Comparison of ENCODE assay signal across 18 cellular contexts in genomic region chr20:61019322-61019721, GRCh38.
DNase-seq lines count a peak whose midpoint lies in the region; ATAC-seq, FAIRE-seq and TF ChIP-seq lines count a peak whose summit lies in the region.
"Had no signal": no experiment of that assay in that cellular context is flagged by ENCODE, and none has a peak within 500 bp of the region (broad histone marks: within the 10 kb centered on the region; RNA-seq: fewer than 3 reads in every experiment).

No MANE protein-coding gene starts in this region.

- TF ChIP-seq CTCF in DND-41 (IDR thresholded peaks at IDR 0.05; ENCODE audit: borderline replicate concordance, extremely low read depth, low read length, poor library complexity, severe bottlenecking) (no peak), KMS-11 (conservative IDR thresholded peaks at IDR 0.05; ENCODE audit: low read depth, low read length) (no peak), H1 (IDR thresholded peaks at IDR 0.05; ENCODE audit: control extremely low read depth in 1 of 3, insufficient read depth in 1 of 3, low read depth in 1 of 3, low read length in 3 of 3) (no peak), mucosa of descending colon (IDR thresholded peaks at IDR 0.05) (no peak)

- no peak overlapping the region for H2BK15ac ChIP-seq in H1 (ENCODE audit: low read length)

- peak overlapping the region in 1 of 2 experiments; percentile 15; a peak in 1 of 4 replicates for H3K4me3 ChIP-seq in DND-41 (ENCODE audit: low read depth in 1 of 2, low read length in 2 of 2)
- H3K4me3 ChIP-seq in KMS-11 (IDR thresholded peaks at IDR 0.05; ENCODE audit: insufficient read depth, low read depth, low read length), result no peak overlapping the region
- H3K4me3 ChIP-seq in H1 (ENCODE audit: extremely low read depth in 1 of 4, insufficient read depth in 2 of 4, low read depth in 3 of 4, low read length in 4 of 4), result no peak overlapping the region
- peak overlapping the region; percentile 63 for H3K4me3 ChIP-seq in trophoblast cell (ENCODE audit: low read depth, low read length)
- H3K4me3 ChIP-seq in mucosa of descending colon, result no peak overlapping the region
- H3K4me3 ChIP-seq: BLaER1, HAP-1 had no signal

- no peak overlapping the region for H4K5ac ChIP-seq in H1 (ENCODE audit: insufficient read length, low read depth, low read length)

- POLR2A ChIA-PET in H1 (lab: Charles Lee; ENCODE audit: partially characterized antibody), result no interaction called here

- H3K4me1 ChIP-seq in DND-41 (ENCODE audit: insufficient read depth, low read length) (peaks cover 26% of the 10 kb centered on the region), KMS-11 (ENCODE audit: low read depth, poor library complexity, severe bottlenecking) (peaks cover 20% of the 10 kb centered on the region), H1 (replicated peaks in 1 of 4; ENCODE audit: control insufficient read depth in 3 of 4, insufficient read depth in 4 of 4, low read length in 3 of 4) (no peaks in the 10 kb centered on the region; a peak in 1 of 7 replicates), trophoblast cell (ENCODE audit: control insufficient read depth in 1 of 2, insufficient read depth in 2 of 2, low read length in 2 of 2) (no peaks in the 10 kb centered on the region), mucosa of descending colon (ENCODE audit: low read depth) (no peaks in the 10 kb centered on the region)
- H3K4me1 ChIP-seq: HAP-1 had no signal

- H2BK120ac ChIP-seq in H1 (replicated peaks; ENCODE audit: low read depth, low read length), result no peak overlapping the region
- no peak overlapping the region for H2BK120ac ChIP-seq in trophoblast cell (ENCODE audit: insufficient read depth, low read length, poor library complexity)

- 89% methylated on average over 14 of the region's 14 CpGs; no CpG with 5 or more reads in 1 of the 2 experiments for WGBS in H1 (ENCODE audit: extremely low coverage in 1 of 2, insufficient coverage in 1 of 2, insufficient read length in 1 of 2, insufficient replicate concordance in 2 of 2, low coverage in 1 of 2, low lambda C conversion rate in 2 of 2, missing lambda C conversion rate in 1 of 2), 2 experiments
- WGBS in trophoblast cell (ENCODE audit: extremely low coverage, insufficient coverage, insufficient read length), result no CpG with 5 or more reads among the region's 14 CpGs

- H3K18ac ChIP-seq in H1 (ENCODE audit: extremely low read depth, low read length) (no peak overlapping the region), trophoblast cell (ENCODE audit: low read length) (no peak overlapping the region)

- no peak for TF ChIP-seq EP300 in H1 (IDR thresholded peaks at IDR 0.05; ENCODE audit: borderline replicate concordance in 1 of 2, low read depth in 2 of 2, low read length in 2 of 2)

- no peak for TF ChIP-seq POLR2A in H1 (IDR thresholded peaks at IDR 0.05; ENCODE audit: control extremely low read depth in 1 of 2, low read depth in 2 of 2, low read length in 2 of 2)

- H3K27me3 ChIP-seq in DND-41 (ENCODE audit: insufficient read depth, low read length, poor library complexity), result no peaks in the 10 kb centered on the region
- no peaks in the 10 kb centered on the region for H3K27me3 ChIP-seq in KMS-11 (ENCODE audit: insufficient read depth, low read depth)
- peaks cover 0 to 8% (median 4%) of the 10 kb centered on the region in 4 experiments; a peak in 3 of 7 replicates for H3K27me3 ChIP-seq in H1 (replicated peaks in 1 of 4; ENCODE audit: control insufficient read depth in 3 of 4, extremely low read depth in 1 of 4, insufficient read depth in 3 of 4, low read length in 3 of 4)
- no peaks in the 10 kb centered on the region for H3K27me3 ChIP-seq in trophoblast cell (ENCODE audit: insufficient read depth, low read length)
- H3K27me3 ChIP-seq: BLaER1 had no signal

- ATAC-seq in DND-41 (ENCODE audit: insufficient read depth, low read depth), result no peak; the same call in 2 of the 3 replicates
- no peak for ATAC-seq in mucosa of descending colon

- H3K27ac ChIP-seq in DND-41 (ENCODE audit: low read length), result peak overlapping the region; percentile 52; the same call in 1 of the 2 replicates
- H3K27ac ChIP-seq in KMS-11, result no peak overlapping the region
- H3K27ac ChIP-seq in H1 (ENCODE audit: low read depth, low read length), result no peak overlapping the region
- H3K27ac ChIP-seq in trophoblast cell (ENCODE audit: low read depth, low read length), result no peak overlapping the region
- H3K27ac ChIP-seq: BLaER1, HL-60 had no signal

- peak overlapping the region; percentile 40; the same call in 1 of the 2 replicates for H2BK12ac ChIP-seq in H1 (ENCODE audit: low read depth, low read length)
- no peak overlapping the region for H2BK12ac ChIP-seq in trophoblast cell (ENCODE audit: low read length)

- H3K36me3 ChIP-seq in DND-41 (ENCODE audit: insufficient read depth, low read length), result no peaks in the 10 kb centered on the region
- H3K36me3 ChIP-seq in KMS-11 (ENCODE audit: insufficient read depth), result no peaks in the 10 kb centered on the region
- H3K36me3 ChIP-seq in H1 (ENCODE audit: control insufficient read depth in 2 of 4, insufficient read depth in 4 of 4, low read length in 3 of 4), result no peaks in the 10 kb centered on the region
- no peaks in the 10 kb centered on the region for H3K36me3 ChIP-seq in trophoblast cell (ENCODE audit: control insufficient read depth in 1 of 2, insufficient read depth in 2 of 2, low read length in 2 of 2)
- no peaks in the 10 kb centered on the region for H3K36me3 ChIP-seq in mucosa of descending colon (ENCODE audit: low read depth)
- H3K36me3 ChIP-seq: BLaER1, HAP-1 had no signal

- H3K23me2 ChIP-seq in H1 (ENCODE audit: low read depth, low read length), result peaks cover 2% of the 10 kb centered on the region

- H3K14ac ChIP-seq in H1 (ENCODE audit: insufficient read length) (no peak overlapping the region), trophoblast cell (ENCODE audit: low read length) (no peak overlapping the region)

- H4K20me1 ChIP-seq in DND-41 (ENCODE audit: insufficient read depth, low read length) (no peaks in the 10 kb centered on the region), KMS-11 (ENCODE audit: insufficient read depth) (no peaks in the 10 kb centered on the region), H1 (replicated peaks in 1 of 2; ENCODE audit: control insufficient read depth in 1 of 2, insufficient read depth in 2 of 2, low read length in 2 of 2) (peaks cover 0 to 5% of the 10 kb centered on the region in 2 experiments)
- H4K20me1 ChIP-seq: BLaER1 had no signal

- H3K4me2 ChIP-seq in DND-41 (ENCODE audit: insufficient read depth, low read length), result peak overlapping the region; percentile 41
- H3K4me2 ChIP-seq in KMS-11, result peak overlapping the region; percentile 15; the same call in 1 of the 2 replicates
- H3K4me2 ChIP-seq in H1 (ENCODE audit: insufficient read depth in 1 of 2, low read depth in 2 of 2, low read length in 2 of 2), result no peak overlapping the region
- H3K4me2 ChIP-seq in trophoblast cell (ENCODE audit: low read length), result no peak overlapping the region
- H3K4me2 ChIP-seq: BLaER1 had no signal

- no peak overlapping the region for H3K9ac ChIP-seq in DND-41 (ENCODE audit: low read depth, low read length)
- H3K9ac ChIP-seq in KMS-11, result no peak overlapping the region
- H3K9ac ChIP-seq in H1 (replicated peaks in 1 of 4; ENCODE audit: extremely low read depth in 1 of 4, low read depth in 3 of 4, low read length in 3 of 4), result no peak overlapping the region
- H3K9ac ChIP-seq in trophoblast cell (ENCODE audit: low read length), result no peak overlapping the region
- H3K9ac ChIP-seq: BLaER1 had no signal

- H4K12ac ChIP-seq in trophoblast cell (ENCODE audit: low read depth, low read length), result no peak overlapping the region

- H2AFZ ChIP-seq in DND-41 (ENCODE audit: low read depth, low read length) (no peak overlapping the region), KMS-11 (ENCODE audit: low read depth) (no peak overlapping the region), H1 (ENCODE audit: low read length) (no peak overlapping the region), trophoblast cell (ENCODE audit: insufficient read depth, low read length, poor library complexity) (no peak overlapping the region)

- no peak overlapping the region for H3K56ac ChIP-seq in H1 (replicated peaks; ENCODE audit: insufficient read length, low read depth, low read length)

- FAIRE-seq in H1 (lab: Jason Lieb, UNC), result no peak
- FAIRE-seq: G401.6, GM12891, GM19239 had no signal

- no peak overlapping the region for H3K23ac ChIP-seq in H1 (ENCODE audit: insufficient read length)
- H3K23ac ChIP-seq in trophoblast cell (ENCODE audit: low read length), result peak overlapping the region; percentile 76

- DNase-seq in DND-41 (no peak), H1 (ENCODE audit: low read depth in 1 of 2, low spot score in 2 of 2) (no peak), trophoblast cell (no peak), D341Med (ENCODE audit: low spot score) (no peak), NCI-H2196 (lab: John Stamatoyannopoulos, UW; ENCODE audit: unreplicated experiment) (no peak), mucosa of descending colon (no peak)
- DNase-seq: 8988T; Calu3; CD4-positive, alpha-beta memory T cell; DMS 273 treated with DMSO at 0.1 percent for 48 hours; DMS53 had no signal

- no peak for TF ChIP-seq RAD21 in H1 (IDR thresholded peaks at IDR 0.05 in 1 of 2, conservative IDR thresholded peaks at IDR 0.05 in 1 of 2; ENCODE audit: low read depth in 2 of 2, low read length in 2 of 2)

- no peak overlapping the region for H2AK5ac ChIP-seq in H1 (ENCODE audit: low read depth, low read length)
- no peak overlapping the region for H2AK5ac ChIP-seq in trophoblast cell (ENCODE audit: low read length)

- H3K4ac ChIP-seq in H1 (replicated peaks; ENCODE audit: insufficient read length, low read depth, low read length) (no peak overlapping the region), trophoblast cell (ENCODE audit: low read depth, low read length) (no peak overlapping the region)

- intact Hi-C loops in mucosa of descending colon (cut with DNase I, micrococcal nuclease), result no loop called here

- no peak overlapping the region for H4K91ac ChIP-seq in H1 (replicated peaks; ENCODE audit: insufficient read length, low read length)
- no peak overlapping the region for H4K91ac ChIP-seq in trophoblast cell (ENCODE audit: low read depth, low read length)

- H3K79me2 ChIP-seq in DND-41 (ENCODE audit: insufficient read depth, low read length) (no peaks in the 10 kb centered on the region), KMS-11 (ENCODE audit: insufficient read depth, low read depth) (no peaks in the 10 kb centered on the region), H1 (ENCODE audit: control insufficient read depth in 1 of 2, insufficient read depth in 2 of 2, low read length in 2 of 2) (peaks cover 0 to 2% of the 10 kb centered on the region in 2 experiments; a peak in 1 of 4 replicates), trophoblast cell (ENCODE audit: control insufficient read depth, insufficient read depth, low read length, poor library complexity) (no peaks in the 10 kb centered on the region)

- no peaks in the 10 kb centered on the region for H3K79me1 ChIP-seq in H1 (ENCODE audit: low read depth, low read length)
- H3K79me1 ChIP-seq in trophoblast cell (ENCODE audit: low read length), result no peaks in the 10 kb centered on the region

- H2BK5ac ChIP-seq in H1 (ENCODE audit: low read depth, low read length) (no peak overlapping the region), trophoblast cell (ENCODE audit: low read depth, low read length, poor library complexity) (no peak overlapping the region)

- H3K9me3 ChIP-seq in DND-41 (ENCODE audit: insufficient read depth, low read length, severe bottlenecking), result no peaks in the 10 kb centered on the region
- H3K9me3 ChIP-seq in H1 (ENCODE audit: insufficient read depth in 2 of 2, low read depth in 1 of 2, low read length in 1 of 2), result peaks cover 4 to 7% of the 10 kb centered on the region in 2 experiments; a peak in 2 of 4 replicates
- peaks cover 6% of the 10 kb centered on the region for H3K9me3 ChIP-seq in trophoblast cell (ENCODE audit: insufficient read depth, low read depth, low read length)
- peaks cover 11% of the 10 kb centered on the region for H3K9me3 ChIP-seq in mucosa of descending colon
- H3K9me3 ChIP-seq: HAP-1 had no signal

- H2BK20ac ChIP-seq in H1 (ENCODE audit: low read length), result no peak overlapping the region

- H4K8ac ChIP-seq in H1 (ENCODE audit: extremely low read depth, insufficient read depth, low read length), result no peak overlapping the region
- H4K8ac ChIP-seq in trophoblast cell (ENCODE audit: low read depth, low read length), result no peak overlapping the region

- CTCF ChIA-PET in H1 (lab: Charles Lee; ENCODE audit: partially characterized antibody), result no interaction called here

Comparison
In these comparisons a context has a peak if more than half of its experiments do, and no peak if none do; other contexts are left out.
1. H3K4me2 ChIP-seq: peak in DND-41 (single experiment) and KMS-11 (single experiment); none in H1 (0 of 2) and trophoblast cell (single experiment).